Comparison of ENCODE assay signal across 8 cellular contexts in the genomic region with DNA sequence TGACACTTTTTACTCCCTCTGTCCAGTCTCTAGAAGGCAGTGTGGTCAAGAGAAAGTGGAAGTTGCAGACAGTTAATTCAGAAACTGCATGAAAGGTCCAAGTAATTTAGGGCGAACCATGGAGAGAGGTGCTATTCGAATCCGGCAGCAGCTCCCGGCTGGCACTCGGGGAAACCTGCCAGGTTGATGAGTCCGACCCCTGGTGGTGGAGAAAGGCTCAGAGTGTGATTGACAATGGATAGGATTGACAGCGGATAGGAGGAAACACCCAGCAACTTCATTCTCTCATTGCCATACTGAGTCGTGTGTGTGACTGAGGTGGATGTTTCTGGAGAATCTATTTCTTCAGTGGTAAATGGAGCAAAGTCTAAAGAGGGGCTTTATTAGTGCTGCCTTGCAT.
DNase-seq lines count a peak whose midpoint lies in the region; ATAC-seq, FAIRE-seq and TF ChIP-seq lines count a peak whose summit lies in the region.

No MANE protein-coding gene starts in this region.

- H3K27me3 ChIP-seq in heart left ventricle (peaks cover 0 to 15% (median 0%) of the 10 kb centered on the region in 9 donors), right atrium auricular region (no peaks in the 10 kb centered on the region), NT2/D1 (ENCODE audit: insufficient read depth, insufficient read length) (no peaks in the 10 kb centered on the region), foreskin keratinocyte (no peaks in the 10 kb centered on the region)

- WGBS in heart left ventricle, 4 donors, result 19 to 28% (median 26%) methylated on average over 8 of the region's 8 CpGs

- TF ChIP-seq POLR2A in heart left ventricle (IDR thresholded peaks at IDR 0.05), result no peak

- peak in 7 of 12 donors; percentile 11 to 40 (median 34) for TF ChIP-seq CTCF in heart left ventricle (IDR thresholded peaks at IDR 0.05)
- peak in 1 of 2 donors; percentile 44 for TF ChIP-seq CTCF in right atrium auricular region (IDR thresholded peaks at IDR 0.05)
- TF ChIP-seq CTCF in foreskin keratinocyte (conservative IDR thresholded peaks at IDR 0.05), result peak; percentile 66
- TF ChIP-seq CTCF in GM10248 (IDR thresholded peaks at IDR 0.05; ENCODE audit: control extremely low read depth, extremely low read depth, low read depth, missing control alignments), result no peak

- ATAC-seq in heart left ventricle (peak in 1 of 4 donors; percentile 33), foreskin keratinocyte (peak; percentile 79), GM19397 (IDR thresholded peaks at IDR 0.05; ENCODE audit: unreplicated experiment) (no peak)

- H3K4me1 ChIP-seq in heart left ventricle (no peaks in the 10 kb centered on the region), right atrium auricular region (no peaks in the 10 kb centered on the region), NT2/D1 (ENCODE audit: insufficient read depth, insufficient read length) (no peaks in the 10 kb centered on the region), foreskin keratinocyte (no peaks in the 10 kb centered on the region)

- intact Hi-C loops in heart left ventricle (cut with DNase I), result no loop called here

- H3K27ac ChIP-seq in heart left ventricle, result no peak overlapping the region
- no peak overlapping the region for H3K27ac ChIP-seq in right atrium auricular region
- H3K27ac ChIP-seq in foreskin keratinocyte, result no peak overlapping the region

- H3K9me3 ChIP-seq in heart left ventricle (no peaks in the 10 kb centered on the region), right atrium auricular region (no peaks in the 10 kb centered on the region), NT2/D1 (ENCODE audit: insufficient read depth, low read length) (peaks cover 14% of the 10 kb centered on the region; the same call in 1 of the 2 replicates)

- no peak overlapping the region for H3K9ac ChIP-seq in NT2/D1 (ENCODE audit: insufficient read length, low read depth)

- DNase-seq in heart left ventricle (no peak), right atrium auricular region (ENCODE audit: low spot score) (no peak), NT2/D1 (ENCODE audit: low read depth, low spot score) (peak; percentile 63), foreskin keratinocyte (peak in 1 of 2 donors; percentile 34), urothelium cell line (ENCODE audit: low spot score) (peak; percentile 22), GM10248 (ENCODE audit: extremely low spot score) (no peak), amniotic stem cell (lab: John Stamatoyannopoulos, UW) (no peak)

- CTCF ChIA-PET in GM10248 (lab: Yijun Ruan, JAX), result no interaction called here

- FAIRE-seq in urothelium cell line (lab: Jason Lieb, UNC), result no peak

- no peaks in the 10 kb centered on the region for H3K36me3 ChIP-seq in heart left ventricle
- H3K36me3 ChIP-seq in right atrium auricular region, result no peaks in the 10 kb centered on the region
- no peaks in the 10 kb centered on the region for H3K36me3 ChIP-seq in NT2/D1 (ENCODE audit: insufficient read depth, insufficient read length, low read length)

- H3K4me3 ChIP-seq in heart left ventricle (no peak overlapping the region), right atrium auricular region (no peak overlapping the region), NT2/D1 (ENCODE audit: insufficient read length, low read depth) (no peak overlapping the region)

- POLR2A ChIA-PET in GM10248 (lab: Yijun Ruan, JAX), result no interaction called here

Comparison
In these comparisons a context has a peak if more than half of its experiments do, and no peak if none do; other contexts are left out.
1. DNase-seq: peak in NT2/D1 (single experiment) and urothelium cell line (single experiment); none in heart left ventricle (0 of 5), right atrium auricular region (single experiment), GM10248 (single experiment) and amniotic stem cell (single experiment).